Comparison of ENCODE assay signal across 9 cellular contexts in the genomic region with DNA sequence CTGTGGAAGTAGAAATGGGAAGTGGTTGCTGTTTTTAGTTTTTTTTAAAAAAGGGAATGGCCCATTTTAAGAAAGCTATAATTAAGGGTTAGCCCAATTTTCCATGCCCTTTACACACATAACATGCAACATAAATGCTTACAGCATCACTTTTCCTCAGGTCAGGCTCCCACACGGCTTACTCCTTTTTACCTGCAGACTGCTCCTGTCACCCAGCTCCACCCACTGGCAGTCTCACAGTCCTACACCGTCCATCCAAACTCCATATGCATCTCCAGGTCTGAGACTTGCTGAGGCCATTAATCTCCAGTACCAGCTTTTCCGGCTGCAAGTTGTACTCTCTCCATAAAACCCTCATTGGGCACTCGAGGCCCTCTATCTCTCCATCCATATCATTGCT. TPM values are rescaled to one million over a fixed set of nuclear protein-coding genes. Genes with fewer than 3 reads are reported as not detected.
DNase-seq lines count a peak whose midpoint lies in the region; ATAC-seq and TF ChIP-seq lines count a peak whose summit lies in the region.
"Had no signal": no experiment of that assay in that cellular context is flagged by ENCODE, and none has a peak within 500 bp of the region (broad histone marks: within the 10 kb centered on the region; RNA-seq: fewer than 3 reads in every experiment).

No MANE protein-coding gene starts in this region.

- H3K9me3 Mint-ChIP-seq in endothelial cell (ENCODE audit: unreplicated experiment) = no peaks in the 10 kb centered on the region
- H3K9me3 Mint-ChIP-seq: IgD-negative memory B cell had no signal

- ATAC-seq in GM18867 (IDR thresholded peaks at IDR 0.05; ENCODE audit: unreplicated experiment) = peak; percentile 76
- ATAC-seq in HG02678 (IDR thresholded peaks at IDR 0.05; ENCODE audit: unreplicated experiment) = no peak

- H3K4me1 ChIP-seq in A673 (ENCODE audit: insufficient read depth, low read length, poor library complexity, severe bottlenecking) = no peaks in the 10 kb centered on the region

- no peak overlapping the region for H3K4me3 ChIP-seq in A673 (ENCODE audit: low read depth, low read length, poor library complexity, severe bottlenecking)

- CTCF ChIA-PET in A673 (lab: Charles Lee) = interaction anchor here (0.6 kb wide), 1 partner anchor 435 kb away, joined by 3 read pairs; no protein-coding TSS in a partner anchor

- no peaks in the 10 kb centered on the region for H3K27me3 ChIP-seq in A673 (replicated peaks; ENCODE audit: insufficient read depth, low read depth, low read length, poor library complexity)

- no peak overlapping the region for H3K27ac Mint-ChIP-seq in endothelial cell (ENCODE audit: unreplicated experiment)
- H3K27ac Mint-ChIP-seq: IgD-negative memory B cell had no signal

- no peaks in the 10 kb centered on the region for H3K36me3 ChIP-seq in A673 (ENCODE audit: insufficient read depth, low read length, poor library complexity, severe bottlenecking)

- BruUV-seq in A673 (replicated peaks; lab: Mats Ljungman, UMichigan) = no TSS peak

- no peak overlapping the region for H3K27ac ChIP-seq in A673 (ENCODE audit: low read depth, low read length, poor library complexity, severe bottlenecking)

- no peaks in the 10 kb centered on the region for H3K27me3 Mint-ChIP-seq in endothelial cell (ENCODE audit: unreplicated experiment)
- H3K27me3 Mint-ChIP-seq: IgD-negative memory B cell had no signal

- TF ChIP-seq CTCF in A673 (conservative IDR thresholded peaks at IDR 0.05; ENCODE audit: low read depth, low read length) (peak; percentile 44), endothelial cell (IDR thresholded peaks at IDR 0.05; ENCODE audit: unreplicated experiment) (peak; percentile 24)

- DNase-seq in A673 (ENCODE audit: low spot score) (peak; percentile 25), NCI-H146 (lab: John Stamatoyannopoulos, UW) (peak; percentile 53), endothelial cell (ENCODE audit: low spot score) (peak; percentile 9), NK-92 (lab: John Stamatoyannopoulos, UW; ENCODE audit: unreplicated experiment) (no peak), activated gamma-delta T cell (lab: John Stamatoyannopoulos, UW) (no peak)
- no peak for DNase-seq in activated CD8-positive, alpha-beta memory T cell treated with anti-CD3 and anti-CD28 coated beads, Interleukin-2, amount 50 U/mL, for 48 hours

- POLR2A ChIA-PET in A673 (lab: Charles Lee; ENCODE audit: low non-redundant PET) = no interaction called here

- peaks cover 6% of the 10 kb centered on the region for H3K4me1 Mint-ChIP-seq in endothelial cell (ENCODE audit: unreplicated experiment)

- H3K9me3 ChIP-seq in A673 (ENCODE audit: low read depth, low read length, poor library complexity, severe bottlenecking) = no peaks in the 10 kb centered on the region

- intact Hi-C loops in A673 (cut with micrococcal nuclease; ENCODE audit: unreplicated experiment) = no loop called here

- no peaks in the 10 kb centered on the region for H3K36me3 Mint-ChIP-seq in endothelial cell (ENCODE audit: low read depth, unreplicated experiment)
- H3K36me3 Mint-ChIP-seq: IgD-negative memory B cell had no signal

- no peak overlapping the region for H3K4me3 Mint-ChIP-seq in endothelial cell (ENCODE audit: unreplicated experiment)
- H3K4me3 Mint-ChIP-seq: IgD-negative memory B cell had no signal

RNA-seq across cellular contexts. Expression of a gene that starts 19.7 kb away (rescaled TPM):
- total RNA-seq in A673 (2021) (0.68 and 0.88 TPM in 2 replicates), endothelial cell (ENCODE audit: unreplicated experiment) (0.10 TPM)

RNA-seq across cellular contexts. Expression of a gene that starts 38.3 kb away (rescaled TPM):
- total RNA-seq in A673 (2021) = not detected in 2 replicates
- total RNA-seq in endothelial cell (ENCODE audit: unreplicated experiment) = not detected

Comparison
In these comparisons a context has a peak if more than half of its experiments do, and no peak if none do; other contexts are left out.
1. DNase-seq: peak in A673 (single experiment), NCI-H146 (single experiment) and endothelial cell (single experiment); none in NK-92 (single experiment), activated CD8-positive, alpha-beta memory T cell treated with anti-CD3 and anti-CD28 coated beads, Interleukin-2, amount 50 U/mL, for 48 hours (single experiment) and activated gamma-delta T cell (single experiment).